ENCODE assay signal across 9 cellular contexts in the genomic region with DNA sequence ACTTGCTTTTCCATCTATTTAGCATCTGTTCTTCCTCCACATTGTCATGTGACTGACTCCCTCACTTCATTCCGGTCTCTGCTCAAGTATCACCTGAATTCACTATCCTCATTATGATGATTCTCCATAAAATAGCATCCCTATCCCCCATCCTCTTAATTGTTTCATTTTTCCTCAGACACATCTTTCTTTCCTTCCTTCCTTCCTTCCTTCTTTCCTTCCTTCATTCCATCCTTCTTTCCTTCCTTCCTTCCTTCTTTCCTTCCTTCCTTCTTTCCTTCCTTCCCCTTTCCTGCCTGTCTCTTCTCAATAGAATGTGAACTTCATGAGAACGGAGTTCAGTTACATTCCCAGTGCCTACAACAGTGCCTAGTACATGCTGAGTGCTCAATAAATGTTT. TPM values are rescaled to one million over a fixed set of nuclear protein-coding genes. Genes with fewer than 3 reads are reported as not detected.
"Had no signal": no experiment of that assay in that cellular context is flagged by ENCODE, and none has a peak within 500 bp of the region (broad histone marks: within the 10 kb centered on the region; RNA-seq: fewer than 3 reads in every experiment).

No MANE protein-coding gene starts in this region.

- H3K27ac Mint-ChIP-seq: GM23338, H9, HFFc6 had no signal

- ATAC-seq: GM23338, HepG2 had no signal

- DNase-seq: H9, HCEC 1CT, HFFc6, KBM-7 had no signal

- H3K4me3 Mint-ChIP-seq: GM23338, H9, HFFc6 had no signal

- H3K27ac ChIP-seq: HL-60, KMS-11 had no signal

- H3K4me3 ChIP-seq: GM23338 had no signal

- H3K4me1 Mint-ChIP-seq: GM23338, H9 had no signal

RNA-seq across cellular contexts. Expression of gene BCL2A1, which starts 41.6 kb away (rescaled TPM):
- total RNA-seq: GM23338, H1, H9 had no signal
- polyA plus RNA-seq: GM23338, H1 had no signal
